Comparison of ENCODE assay signal across 11 cellular contexts in genomic region chr20:588932-589672, GRCh38. TPM values are rescaled to one million over a fixed set of nuclear protein-coding genes. Genes with fewer than 3 reads are reported as not detected.
A peak's percentile ranks its signal among the peaks of the same experiment; 100 is the strongest.
DNase-seq lines count a peak whose midpoint lies in the region; ATAC-seq, FAIRE-seq and TF ChIP-seq lines count a peak whose summit lies in the region.
"Had no signal": no experiment of that assay in that cellular context is flagged by ENCODE, and none has a peak within 500 bp of the region (broad histone marks: within the 10 kb centered on the region; RNA-seq: fewer than 3 reads in every experiment).

No MANE protein-coding gene starts in this region.

- no peak overlapping the region for H3K18ac ChIP-seq in H1 (ENCODE audit: extremely low read depth, low read length)

- H3K27ac ChIP-seq in H1 (ENCODE audit: low read depth, low read length) (no peak overlapping the region), tibial artery (no peak overlapping the region), vagina (no peak overlapping the region)
- H3K27ac ChIP-seq: brain microvascular endothelial cell had no signal

- H3K36me3 ChIP-seq in H1 (ENCODE audit: control insufficient read depth in 2 of 4, insufficient read depth in 4 of 4, low read length in 3 of 4) (no peaks in the 10 kb centered on the region), tibial artery (no peaks in the 10 kb centered on the region), vagina (no peaks in the 10 kb centered on the region)
- H3K36me3 ChIP-seq: brain microvascular endothelial cell had no signal

- H3K4ac ChIP-seq in H1 (replicated peaks; ENCODE audit: insufficient read length, low read depth, low read length) = no peak overlapping the region

- no peak overlapping the region for H2BK5ac ChIP-seq in H1 (ENCODE audit: low read depth, low read length)

- H2BK20ac ChIP-seq in H1 (ENCODE audit: low read length) = no peak overlapping the region

- no peak overlapping the region for H3K14ac ChIP-seq in H1 (ENCODE audit: insufficient read length)

- no peaks in the 10 kb centered on the region for H3K23me2 ChIP-seq in H1 (ENCODE audit: low read depth, low read length)

- H3K23ac ChIP-seq in H1 (ENCODE audit: insufficient read length) = no peak overlapping the region

- DNase-seq in GM12864 (ENCODE audit: low read depth) = peak; percentile 51
- DNase-seq in H1 (ENCODE audit: low read depth in 1 of 2, low spot score in 2 of 2) = peak in 1 of 2 experiments; percentile 54
- no peak for DNase-seq in tibial artery
- no peak for DNase-seq in vagina (ENCODE audit: extremely low spot score in 2 of 2)
- no peak for DNase-seq in NCI-H146 treated with DMSO at 0.1 percent for 48 hours (lab: John Stamatoyannopoulos, UW; ENCODE audit: unreplicated experiment)
- DNase-seq: activated CD4-positive, alpha-beta T cell treated with anti-CD3 and anti-CD28 coated beads, Interleukin-2, amount 50 U/mL, for 48 hours; brain microvascular endothelial cell; stimulated activated CD4-positive, alpha-beta T cell treated with anti-CD3 and anti-CD28 coated beads, Interleukin-12 subunit alpha, Interleukin-12 subunit beta, amount 100 ng/mL, for 4 hours had no signal

- H2AK5ac ChIP-seq in H1 (ENCODE audit: low read depth, low read length) = no peak overlapping the region; the same call in 1 of the 2 replicates

- no peak overlapping the region for H3K4me2 ChIP-seq in H1 (ENCODE audit: insufficient read depth in 1 of 2, low read depth in 2 of 2, low read length in 2 of 2)

- no peaks in the 10 kb centered on the region for H4K20me1 ChIP-seq in H1 (replicated peaks in 1 of 2; ENCODE audit: control insufficient read depth in 1 of 2, insufficient read depth in 2 of 2, low read length in 2 of 2)

- no peak for FAIRE-seq in H1 (lab: Jason Lieb, UNC)

- H3K27me3 ChIP-seq in H1 (replicated peaks in 1 of 4; ENCODE audit: control insufficient read depth in 3 of 4, extremely low read depth in 1 of 4, insufficient read depth in 3 of 4, low read length in 3 of 4) = no peaks in the 10 kb centered on the region
- H3K27me3 ChIP-seq in tibial artery = peaks cover 0 to 9% of the 10 kb centered on the region in 2 donors
- no peaks in the 10 kb centered on the region for H3K27me3 ChIP-seq in vagina
- H3K27me3 ChIP-seq: brain microvascular endothelial cell had no signal

- H3K79me1 ChIP-seq in H1 (ENCODE audit: low read depth, low read length) = no peaks in the 10 kb centered on the region

- no peak overlapping the region for H4K91ac ChIP-seq in H1 (replicated peaks; ENCODE audit: insufficient read length, low read length)

- no peaks in the 10 kb centered on the region for H3K79me2 ChIP-seq in H1 (ENCODE audit: control insufficient read depth in 1 of 2, insufficient read depth in 2 of 2, low read length in 2 of 2)

- ATAC-seq in GM19455 (IDR thresholded peaks at IDR 0.05; ENCODE audit: unreplicated experiment) (peak; percentile 59), HG03342 (IDR thresholded peaks at IDR 0.05; ENCODE audit: unreplicated experiment) (peak; percentile 70), HG03097 (IDR thresholded peaks at IDR 0.05; ENCODE audit: low FRiP score, unreplicated experiment) (no peak)

- no peak for TF ChIP-seq RAD21 in H1 (IDR thresholded peaks at IDR 0.05 in 1 of 2, conservative IDR thresholded peaks at IDR 0.05 in 1 of 2; ENCODE audit: low read depth in 2 of 2, low read length in 2 of 2)

- H2BK12ac ChIP-seq in H1 (ENCODE audit: low read depth, low read length) = no peak overlapping the region

- H3K4me3 ChIP-seq in GM12864 (ENCODE audit: low read depth, low read length) = no peak overlapping the region
- H3K4me3 ChIP-seq in H1 (ENCODE audit: extremely low read depth in 1 of 4, insufficient read depth in 2 of 4, low read depth in 3 of 4, low read length in 4 of 4) = no peak overlapping the region
- no peak overlapping the region for H3K4me3 ChIP-seq in tibial artery
- H3K4me3 ChIP-seq in vagina = no peak overlapping the region

- intact Hi-C loops in tibial artery (cut with DNase I; ENCODE audit: low total_unique reads) (no loop called here), vagina (cut with DNase I) (no loop called here)

- no peak overlapping the region for H3K9ac ChIP-seq in H1 (replicated peaks in 1 of 4; ENCODE audit: extremely low read depth in 1 of 4, low read depth in 3 of 4, low read length in 3 of 4)

- TF ChIP-seq CTCF in GM12864 (IDR thresholded peaks at IDR 0.05; ENCODE audit: low read depth, low read length, missing control alignments) (peak; percentile 22), H1 (IDR thresholded peaks at IDR 0.05; ENCODE audit: control extremely low read depth in 1 of 3, insufficient read depth in 1 of 3, low read depth in 1 of 3, low read length in 3 of 3) (no peak), tibial artery (IDR thresholded peaks at IDR 0.05) (no peak), vagina (IDR thresholded peaks at IDR 0.05) (no peak)

- H2BK120ac ChIP-seq in H1 (replicated peaks; ENCODE audit: low read depth, low read length) = no peak overlapping the region

- H4K5ac ChIP-seq in H1 (ENCODE audit: insufficient read length, low read depth, low read length) = no peak overlapping the region

- H2AFZ ChIP-seq in H1 (ENCODE audit: low read length) = no peak overlapping the region

- no peak overlapping the region for H4K8ac ChIP-seq in H1 (ENCODE audit: extremely low read depth, insufficient read depth, low read length)

- H3K9me3 ChIP-seq in H1 (ENCODE audit: insufficient read depth in 2 of 2, low read depth in 1 of 2, low read length in 1 of 2) = no peaks in the 10 kb centered on the region
- H3K9me3 ChIP-seq in tibial artery = no peaks in the 10 kb centered on the region
- H3K9me3 ChIP-seq in vagina = no peaks in the 10 kb centered on the region

- WGBS in H1 (ENCODE audit: extremely low coverage in 1 of 2, insufficient coverage in 1 of 2, insufficient read length in 1 of 2, insufficient replicate concordance in 2 of 2, low coverage in 1 of 2, low lambda C conversion rate in 2 of 2, missing lambda C conversion rate in 1 of 2), 2 experiments = 81% methylated on average over 10 of the region's 10 CpGs; no CpG with 5 or more reads in 1 of the 2 experiments

- POLR2A ChIA-PET in H1 (lab: Charles Lee; ENCODE audit: partially characterized antibody) = no interaction called here

- no peak for TF ChIP-seq EP300 in H1 (IDR thresholded peaks at IDR 0.05; ENCODE audit: borderline replicate concordance in 1 of 2, low read depth in 2 of 2, low read length in 2 of 2)

- H3K4me1 ChIP-seq in H1 (replicated peaks in 1 of 4; ENCODE audit: control insufficient read depth in 3 of 4, insufficient read depth in 4 of 4, low read length in 3 of 4) (0 out of 7 replicates have a peak, but pooled peaks cover 0 to 3% (median 0%) of the 10 kb centered on the region in 4 experiments), tibial artery (peaks cover 0 to 14% (median 0%) of the 10 kb centered on the region in 4 donors), vagina (no peaks in the 10 kb centered on the region)

- CTCF ChIA-PET in H1 (lab: Charles Lee; ENCODE audit: partially characterized antibody) = interaction anchor here (0.7 to 1.8 kb wide), 7 partner anchors 11 to 150 kb away, joined by 3 to 6 read pairs (median 3); no protein-coding TSS in a partner anchor

- H2BK15ac ChIP-seq in H1 (ENCODE audit: low read length) = 0 out of 2 replicates have a peak overlapping the region, but pooled peaks have one; percentile 89

- TF ChIP-seq POLR2A in H1 (IDR thresholded peaks at IDR 0.05; ENCODE audit: control extremely low read depth in 1 of 2, low read depth in 2 of 2, low read length in 2 of 2) (no peak), vagina (IDR thresholded peaks at IDR 0.05) (no peak)

- H3K56ac ChIP-seq in H1 (replicated peaks; ENCODE audit: insufficient read length, low read depth, low read length) = no peak overlapping the region

TF ChIP-seq in H1, 55 proteins besides CTCF, POLR2A, EP300 and RAD21 (continues in another document):
- TF ChIP-seq TBP (IDR thresholded peaks at IDR 0.05; ENCODE audit: low read depth, low read length) (no peak), RXRA (IDR thresholded peaks at IDR 0.05; ENCODE audit: insufficient read depth, low read depth, low read length) (no peak), KDM1A (IDR thresholded peaks at IDR 0.05; ENCODE audit: borderline replicate concordance, low read length) (no peak), POLR2AphosphoS5 (IDR thresholded peaks at IDR 0.05; ENCODE audit: low read depth, low read length) (no peak), BCL11A (IDR thresholded peaks at IDR 0.05; ENCODE audit: low read depth in 2 of 2, low read length in 2 of 2) (no peak)
- TF ChIP-seq, protein P1, sequence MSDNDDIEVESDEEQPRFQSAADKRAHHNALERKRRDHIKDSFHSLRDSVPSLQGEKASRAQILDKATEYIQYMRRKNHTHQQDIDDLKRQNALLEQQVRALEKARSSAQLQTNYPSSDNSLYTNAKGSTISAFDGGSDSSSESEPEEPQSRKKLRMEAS (IDR thresholded peaks at IDR 0.05) = peak; percentile 69; the same call in 1 of the 2 replicates
- TF ChIP-seq, protein P2, sequence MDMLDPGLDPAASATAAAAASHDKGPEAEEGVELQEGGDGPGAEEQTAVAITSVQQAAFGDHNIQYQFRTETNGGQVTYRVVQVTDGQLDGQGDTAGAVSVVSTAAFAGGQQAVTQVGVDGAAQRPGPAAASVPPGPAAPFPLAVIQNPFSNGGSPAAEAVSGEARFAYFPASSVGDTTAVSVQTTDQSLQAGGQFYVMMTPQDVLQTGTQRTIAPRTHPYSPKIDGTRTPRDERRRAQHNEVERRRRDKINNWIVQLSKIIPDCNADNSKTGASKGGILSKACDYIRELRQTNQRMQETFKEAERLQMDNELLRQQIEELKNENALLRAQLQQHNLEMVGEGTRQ (IDR thresholded peaks at IDR 0.05; ENCODE audit: low read length) = peak; percentile 84

RNA-seq across cellular contexts. Expression of gene TCF15, which starts 21.0 kb away (rescaled TPM):
- total RNA-seq in H1 (2021; fragmentation: NEBNext Ultra II Directional; extraction: Animal tissue kit (Norgen Biotek cat#: 25700)) = 6.9 and 7.3 TPM in 2 replicates
- polyA plus RNA-seq in H1 (2011; rRNA removed) = 3.7 and 4.4 TPM in 2 replicates
- polyA plus RNA-seq in H1 (2011; cell fraction: cytosol; rRNA removed) = 4.0 TPM
- polyA plus RNA-seq in H1 (2011; cell fraction: nucleus; rRNA removed) = 2.3 TPM
- 3.3 to 7.0 TPM (median 5.5 TPM) in 4 replicates for polyA plus RNA-seq in H1 (2012, experiment 1 of 2)
- polyA plus RNA-seq in H1 (2012, experiment 2 of 2) = 1.3 TPM
- 5.6 TPM for polyA plus RNA-seq in H1 (2013, experiment 1 of 2)
- polyA plus RNA-seq in H1 (2013, experiment 2 of 2) = 5.4 TPM
- polyA minus RNA-seq in H1 (2011; rRNA and poly(A)+ RNA removed) = 0.15 and 0.38 TPM in 2 replicates
- polyA minus RNA-seq in H1 (2011; cell fraction: cytosol; rRNA and poly(A)+ RNA removed) = 4.1 TPM
- 2.9 TPM for polyA minus RNA-seq in H1 (2011; cell fraction: nucleus; rRNA and poly(A)+ RNA removed)
- not detected for total RNA-seq in vagina

RNA-seq across cellular contexts. Expression of gene CSNK2A1, which starts 45.5 kb away (rescaled TPM):
- total RNA-seq in H1 (2021; fragmentation: NEBNext Ultra II Directional; extraction: Animal tissue kit (Norgen Biotek cat#: 25700)) = 247 and 260 TPM in 2 replicates
- polyA plus RNA-seq in H1 (2011; rRNA removed) = 107 and 117 TPM in 2 replicates
- polyA plus RNA-seq in H1 (2011; cell fraction: cytosol; rRNA removed) = 132 TPM
- polyA plus RNA-seq in H1 (2011; cell fraction: nucleus; rRNA removed) = 111 TPM
- polyA plus RNA-seq in H1 (2012, experiment 1 of 2) = 137 to 164 TPM (median 152 TPM) in 4 replicates
- polyA plus RNA-seq in H1 (2012, experiment 2 of 2) = 47.5 TPM
- 165 TPM for polyA plus RNA-seq in H1 (2013, experiment 1 of 2)
- 173 TPM for polyA plus RNA-seq in H1 (2013, experiment 2 of 2)
- polyA minus RNA-seq in H1 (2011; rRNA and poly(A)+ RNA removed) = 267 and 364 TPM in 2 replicates
- 136 TPM for polyA minus RNA-seq in H1 (2011; cell fraction: cytosol; rRNA and poly(A)+ RNA removed)
- 196 TPM for polyA minus RNA-seq in H1 (2011; cell fraction: nucleus; rRNA and poly(A)+ RNA removed)
- total RNA-seq in vagina = 70.0 TPM
